ENCODE assay signal across 15 cellular contexts in genomic region chr4:11106190-11106589, GRCh38.
DNase-seq lines count a peak whose midpoint lies in the region; ATAC-seq and TF ChIP-seq lines count a peak whose summit lies in the region.
"Had no signal": no experiment of that assay in that cellular context is flagged by ENCODE, and none has a peak within 500 bp of the region (broad histone marks: within the 10 kb centered on the region; RNA-seq: fewer than 3 reads in every experiment).

No MANE protein-coding gene starts in this region.

- no peaks in the 10 kb centered on the region for H3K4me1 ChIP-seq in RWPE2 (ENCODE audit: insufficient read depth, poor library complexity, severe bottlenecking)
- no peaks in the 10 kb centered on the region for H3K4me1 ChIP-seq in smooth muscle cell (ENCODE audit: low read depth)
- H3K4me1 ChIP-seq: suprapubic skin had no signal

- TF ChIP-seq CTCF in RWPE2 (IDR thresholded peaks at IDR 0.05; ENCODE audit: poor library complexity, severe bottlenecking) (no peak), smooth muscle cell (IDR thresholded peaks at IDR 0.05; ENCODE audit: borderline replicate concordance, insufficient read depth, poor library complexity, severe bottlenecking) (no peak)

- H3F3A ChIP-seq in smooth muscle cell (ENCODE audit: low read depth): no peaks in the 10 kb centered on the region

- H3K4me3 ChIP-seq in RWPE2 (ENCODE audit: severe bottlenecking) (no peak overlapping the region), smooth muscle cell (no peak overlapping the region)
- H3K4me3 ChIP-seq: suprapubic skin had no signal

- H3K27me3 ChIP-seq in RWPE2 (ENCODE audit: insufficient read depth, poor library complexity, severe bottlenecking): no peaks in the 10 kb centered on the region
- no peaks in the 10 kb centered on the region for H3K27me3 ChIP-seq in smooth muscle cell (ENCODE audit: low read depth)
- H3K27me3 ChIP-seq: neutrophil, suprapubic skin had no signal

- no peak overlapping the region for H3K9ac ChIP-seq in smooth muscle cell (ENCODE audit: low read depth)

- peak overlapping the region; percentile 31 for H3K4me2 ChIP-seq in smooth muscle cell

- no peak overlapping the region for H2AFZ ChIP-seq in smooth muscle cell (ENCODE audit: low read depth)

- H4K20me1 ChIP-seq in smooth muscle cell (ENCODE audit: low read depth): no peaks in the 10 kb centered on the region

- DNase-seq in RWPE2 (ENCODE audit: low spot score) (no peak), smooth muscle cell (lab: John Stamatoyannopoulos, UW; ENCODE audit: unreplicated experiment) (no peak), hippocampal formation (lab: John Stamatoyannopoulos, UW) (no peak), NCI-H1417 (lab: John Stamatoyannopoulos, UW) (no peak)
- DNase-seq in stimulated activated CD4-positive, alpha-beta T cell treated with anti-CD3 and anti-CD28 coated beads, Interleukin-4, amount 100 ng/mL, for 1 hour: no peak
- DNase-seq: activated naive CD8-positive, alpha-beta T cell treated with anti-CD3 and anti-CD28 coated beads, Interleukin-2, amount 50 U/mL, for 24 hours; CD8-positive, alpha-beta T cell; GDM1; mesendoderm; NCI-H2227 treated with DMSO at 0.1 percent for 48 hours had no signal

- H3K27ac ChIP-seq in RWPE2 (ENCODE audit: poor library complexity, severe bottlenecking): no peak overlapping the region
- peak overlapping the region; percentile 37 for H3K27ac ChIP-seq in smooth muscle cell (ENCODE audit: low read depth)
- H3K27ac ChIP-seq: neutrophil, suprapubic skin had no signal

- H3K36me3 ChIP-seq in RWPE2 (ENCODE audit: low read depth) (no peaks in the 10 kb centered on the region), smooth muscle cell (ENCODE audit: low read depth) (no peaks in the 10 kb centered on the region)
- H3K36me3 ChIP-seq: neutrophil, suprapubic skin had no signal

- no peaks in the 10 kb centered on the region for H3K9me3 ChIP-seq in RWPE2 (ENCODE audit: severe bottlenecking)
- no peaks in the 10 kb centered on the region for H3K9me3 ChIP-seq in smooth muscle cell (replicated peaks; ENCODE audit: low read depth)
- H3K9me3 ChIP-seq: neutrophil, suprapubic skin had no signal

- ATAC-seq in GM21515 (IDR thresholded peaks at IDR 0.05; ENCODE audit: unreplicated experiment): peak; percentile 51
- peak; percentile 65 for ATAC-seq in HG03060 (IDR thresholded peaks at IDR 0.05; ENCODE audit: low read depth, unreplicated experiment)
- peak; percentile 72 for ATAC-seq in RWPE2 (ENCODE audit: low read depth)
- no peak for ATAC-seq in GM18520 (IDR thresholded peaks at IDR 0.05; ENCODE audit: unreplicated experiment)
- ATAC-seq: activated naive CD8-positive, alpha-beta T cell treated with anti-CD3 and anti-CD28 coated beads, Interleukin-2, amount 50 U/mL, for 24 hours; CD8-positive, alpha-beta T cell had no signal

- H3K79me2 ChIP-seq in smooth muscle cell (ENCODE audit: low read depth): no peaks in the 10 kb centered on the region
